8 cellular contexts compared by ENCODE assay signal in the genomic region with DNA sequence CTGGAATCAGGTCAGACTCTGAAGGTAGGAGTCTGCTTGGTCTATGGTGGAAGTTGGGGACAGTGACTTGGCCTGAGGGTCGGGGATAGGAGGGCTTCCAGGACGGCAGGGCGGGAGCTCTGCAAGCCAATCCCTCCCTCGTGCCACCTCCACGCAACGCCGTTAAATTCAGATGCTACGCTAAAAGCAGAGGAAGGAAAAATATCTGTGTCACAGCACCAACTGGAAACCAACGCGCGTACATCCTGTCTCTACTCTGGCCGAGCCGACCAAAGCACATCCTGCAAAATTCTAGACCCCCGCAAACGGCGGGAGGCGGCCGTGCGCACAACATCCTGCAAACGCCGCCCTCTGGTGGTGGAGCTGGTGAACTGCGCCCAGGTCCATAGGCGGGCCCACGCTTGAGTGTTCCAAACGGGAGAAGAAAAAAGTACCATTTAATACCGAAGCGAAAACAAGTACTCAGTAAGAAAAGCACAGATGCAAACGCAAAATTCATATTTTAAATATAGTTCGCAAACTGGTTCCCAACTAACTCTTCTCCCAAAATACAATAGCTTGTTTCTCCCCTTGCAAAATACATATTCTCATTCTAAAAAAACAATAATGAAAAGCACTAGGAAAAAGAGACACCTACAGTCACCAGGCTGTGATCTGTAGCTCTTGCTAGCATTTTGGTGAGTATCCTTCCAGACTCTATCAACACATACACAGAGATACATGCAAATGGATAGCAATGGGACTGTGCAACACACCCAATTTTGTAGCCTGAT. TPM values are rescaled to one million over a fixed set of nuclear protein-coding genes. Genes with fewer than 3 reads are reported as not detected.
DNase-seq lines count a peak whose midpoint lies in the region; ATAC-seq and TF ChIP-seq lines count a peak whose summit lies in the region.

No MANE protein-coding gene starts in this region.

- H3K4me1 Mint-ChIP-seq in naive thymus-derived CD4-positive, alpha-beta T cell = peaks cover 0 to 17% (median 12%) of the 10 kb centered on the region in 7 donors

- H3K9me3 ChIP-seq in BLaER1 (no peaks in the 10 kb centered on the region), OCI-LY3 (ENCODE audit: insufficient read depth, low read length) (no peaks in the 10 kb centered on the region), esophagus squamous epithelium (no peaks in the 10 kb centered on the region)
- H3K9me3 ChIP-seq in naive thymus-derived CD4-positive, alpha-beta T cell (ENCODE audit: control insufficient read depth in 2 of 3, low read length in 3 of 3) = no peaks in the 10 kb centered on the region

- CTCF ChIA-PET in naive thymus-derived CD4-positive, alpha-beta T cell (lab: Charles Lee) = interaction anchor here (0.6 to 3.7 kb wide), 6 partner anchors 8 to 386 kb away, joined by 3 to 33 read pairs (median 6); no protein-coding TSS in a partner anchor

- no peaks in the 10 kb centered on the region for H3K9me3 Mint-ChIP-seq in naive thymus-derived CD4-positive, alpha-beta T cell

- POLR2A ChIA-PET in naive thymus-derived CD4-positive, alpha-beta T cell (lab: Charles Lee) = no interaction called here

- H3K4me2 ChIP-seq in BLaER1 (peak overlapping the region; percentile 95), OCI-LY3 (ENCODE audit: low read length) (peak overlapping the region; percentile 84)

- H3K4me1 ChIP-seq in BLaER1 (peaks cover 11% of the 10 kb centered on the region), OCI-LY3 (ENCODE audit: low read length) (no peaks in the 10 kb centered on the region), esophagus squamous epithelium (peaks cover 3 to 10% (median 8%) of the 10 kb centered on the region in 3 donors)
- H3K4me1 ChIP-seq in naive thymus-derived CD4-positive, alpha-beta T cell (ENCODE audit: control insufficient read depth in 2 of 2, insufficient read depth in 2 of 2, low read length in 2 of 2) = peaks cover 0 to 5% of the 10 kb centered on the region in 2 donors

- H3K4me3 ChIP-seq in BLaER1 (peak overlapping the region; percentile 57), OCI-LY3 (ENCODE audit: low read length) (peak overlapping the region; percentile 69), esophagus squamous epithelium (peak overlapping the region in 3 of 4 donors; percentile 11 to 59 (median 14))
- peak overlapping the region; percentile 36 for H3K4me3 ChIP-seq in naive thymus-derived CD4-positive, alpha-beta T cell (ENCODE audit: low read length)

- ATAC-seq in GM19324 (IDR thresholded peaks at IDR 0.05; ENCODE audit: low FRiP score, unreplicated experiment) (peak; percentile 80), HG03520 (IDR thresholded peaks at IDR 0.05; ENCODE audit: unreplicated experiment) (peak; percentile 79)
- ATAC-seq in naive thymus-derived CD4-positive, alpha-beta T cell = peak; percentile 92

- H3K27me3 Mint-ChIP-seq in naive thymus-derived CD4-positive, alpha-beta T cell = peaks cover 8 to 48% (median 34%) of the 10 kb centered on the region in 5 donors

- H3K9ac ChIP-seq in BLaER1 = peak overlapping the region; percentile 45
- no peak overlapping the region for H3K9ac ChIP-seq in OCI-LY3 (ENCODE audit: low read length)

- WGBS in esophagus squamous epithelium, 2 donors = 1 to 4% methylated on average over 22 to 28 of the region's 29 CpGs

- TF ChIP-seq POLR2A in esophagus squamous epithelium (IDR thresholded peaks at IDR 0.05) = no peak

- peak overlapping the region; percentile 46; the same call in 1 of the 2 replicates for H2AFZ ChIP-seq in OCI-LY3 (ENCODE audit: low read depth, low read length)

- no peaks in the 10 kb centered on the region for H4K20me1 ChIP-seq in BLaER1
- H4K20me1 ChIP-seq in OCI-LY3 (ENCODE audit: insufficient read depth, low read length) = no peaks in the 10 kb centered on the region

- H3K4me3 Mint-ChIP-seq in naive thymus-derived CD4-positive, alpha-beta T cell = peak overlapping the region in 9 of 10 donors; percentile 29 to 77 (median 59)

- no peaks in the 10 kb centered on the region for H3K27me3 ChIP-seq in BLaER1
- H3K27me3 ChIP-seq in OCI-LY3 (ENCODE audit: low read depth, low read length) = no peaks in the 10 kb centered on the region
- peaks cover 0 to 19% (median 0%) of the 10 kb centered on the region in 4 donors for H3K27me3 ChIP-seq in esophagus squamous epithelium
- no peaks in the 10 kb centered on the region for H3K27me3 ChIP-seq in naive thymus-derived CD4-positive, alpha-beta T cell (ENCODE audit: control insufficient read depth in 2 of 2, insufficient read depth in 2 of 2, low read length in 2 of 2)

- no peaks in the 10 kb centered on the region for H3K36me3 Mint-ChIP-seq in naive thymus-derived CD4-positive, alpha-beta T cell

- H3K27ac Mint-ChIP-seq in naive thymus-derived CD4-positive, alpha-beta T cell = peak overlapping the region in 7 of 9 donors; percentile 19 to 88 (median 71)

- H3K36me3 ChIP-seq in BLaER1 (no peaks in the 10 kb centered on the region), OCI-LY3 (replicated peaks; ENCODE audit: low read depth, low read length) (no peaks in the 10 kb centered on the region), esophagus squamous epithelium (no peaks in the 10 kb centered on the region)
- H3K36me3 ChIP-seq in naive thymus-derived CD4-positive, alpha-beta T cell (ENCODE audit: control insufficient read depth in 2 of 3, insufficient read depth in 3 of 3, low read length in 3 of 3) = no peaks in the 10 kb centered on the region

- intact Hi-C loops in esophagus squamous epithelium (cut with DNase I) = loop anchor here (2.0 kb wide), 1 partner anchor 107 kb away; no protein-coding TSS in a partner anchor
- intact Hi-C loops in naive thymus-derived CD4-positive, alpha-beta T cell (cut with micrococcal nuclease) = loop anchor here (1.0 to 5.0 kb wide), 5 partner anchors 63 to 387 kb away; no protein-coding TSS in a partner anchor

- no peaks in the 10 kb centered on the region for H3K79me2 ChIP-seq in OCI-LY3 (ENCODE audit: low read length)

- peak overlapping the region; percentile 70 for H3K27ac ChIP-seq in BLaER1
- no peak overlapping the region for H3K27ac ChIP-seq in OCI-LY3 (ENCODE audit: low read length)
- no peak overlapping the region for H3K27ac ChIP-seq in esophagus squamous epithelium
- no peak overlapping the region for H3K27ac ChIP-seq in naive thymus-derived CD4-positive, alpha-beta T cell (ENCODE audit: low read depth, low read length)

- peak; percentile 70 for TF ChIP-seq CTCF in OCI-LY3 (IDR thresholded peaks at IDR 0.05; ENCODE audit: low read depth, low read length)
- TF ChIP-seq CTCF in esophagus squamous epithelium (IDR thresholded peaks at IDR 0.05) = peak; percentile 82 to 99 (median 96)

- DNase-seq in activated T-cell treated with anti-CD3 and anti-CD28 coated beads for 48 hours (ENCODE audit: low read depth) (peak; percentile 65), esophagus squamous epithelium (lab: John Stamatoyannopoulos, UW) (no peak)
- DNase-seq in naive thymus-derived CD4-positive, alpha-beta T cell = peak; percentile 61 to 84 (median 77)
- peak; percentile 51 to 54 for DNase-seq in stimulated activated CD8-positive, alpha-beta memory T cell treated with anti-CD3 and anti-CD28 coated beads, Interleukin-7, amount 100 ng/mL, for 48 hours (ENCODE audit: extremely low read depth in 1 of 2, low read depth in 1 of 2)

RNA-seq across cellular contexts. Expression of gene HSPA12A, which starts 45.7 kb away (rescaled TPM):
- 1 to 10 TPM; 1.9 to 5.9 (median 2.3) TPM for total RNA-seq in esophagus squamous epithelium
- total RNA-seq in naive thymus-derived CD4-positive, alpha-beta T cell = under 1 TPM in 1 of 5 experiments, not detected in 4; 0.07 TPM
- polyA plus RNA-seq in naive thymus-derived CD4-positive, alpha-beta T cell = under 1 TPM in 1 of 2 donors, not detected in 1; 0.06 TPM

Comparison
In these comparisons a context has a peak if more than half of its experiments do, and no peak if none do; other contexts are left out.
1. H3K4me3 ChIP-seq: peak in every context shown above with its lines; median percentile 69 in OCI-LY3; 57 in BLaER1; 36 in naive thymus-derived CD4-positive, alpha-beta T cell; 14 in esophagus squamous epithelium.